In the genomic region with DNA sequence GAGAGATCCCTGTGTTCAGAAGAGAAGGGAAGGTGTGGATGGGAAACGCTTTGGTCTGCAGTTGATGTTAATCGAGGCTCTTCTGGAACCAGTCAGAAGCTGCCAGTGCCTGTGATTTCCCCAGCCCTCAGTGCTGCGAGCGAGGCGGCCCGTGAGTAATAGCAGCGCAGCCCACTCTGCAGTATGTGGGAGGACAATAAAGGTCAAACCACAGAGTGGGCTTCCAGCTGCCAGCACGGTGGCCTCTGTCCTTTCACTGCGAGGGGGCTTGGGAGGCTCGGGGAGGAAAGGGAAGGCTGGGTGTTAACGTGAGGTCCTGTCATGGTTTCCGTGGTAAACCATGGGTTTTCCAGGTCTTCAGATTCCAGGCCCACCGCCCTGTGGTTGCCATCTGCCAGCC, we compare ENCODE assay signal across 1 cellular context.
A peak's percentile ranks its signal among the peaks of the same experiment; 100 is the strongest.
TF ChIP-seq lines count a peak whose summit lies in the region.

No MANE protein-coding gene starts in this region.

TF ChIP-seq in GM12878, 131 proteins besides CTCF, POLR2A, EP300 and RAD21 (continued from another document and continues in another):
- TF ChIP-seq ZNF592 (IDR thresholded peaks at IDR 0.05) (no peak), CHD4 (IDR thresholded peaks at IDR 0.05) (no peak), HDAC6 (IDR thresholded peaks at IDR 0.05; ENCODE audit: unreplicated experiment) (no peak), ZNF24 (IDR thresholded peaks at IDR 0.05) (no peak), FOXK2 (IDR thresholded peaks at IDR 0.05) (no peak), POLR2AphosphoS2 (IDR thresholded peaks at IDR 0.05; ENCODE audit: low read depth, low read length) (no peak), BMI1 (IDR thresholded peaks at IDR 0.05; ENCODE audit: borderline replicate concordance) (no peak), IKZF1 (conservative IDR thresholded peaks at IDR 0.05) (peak; percentile 72; the same call in 1 of the 2 replicates), TCF3 (IDR thresholded peaks at IDR 0.05; ENCODE audit: borderline replicate concordance, insufficient read depth, low read depth, low read length) (no peak), ZNF384 (IDR thresholded peaks at IDR 0.05; ENCODE audit: borderline replicate concordance, low read depth, low read length) (no peak), KAT2A (conservative IDR thresholded peaks at IDR 0.05; ENCODE audit: control insufficient read depth, low read depth, low read length) (no peak), IKZF2 (IDR thresholded peaks at IDR 0.05) (peak; percentile 25 to 58; a peak in 3 of 4 replicates), EED (IDR thresholded peaks at IDR 0.05; ENCODE audit: low read depth) (peak; percentile 81), PML (IDR thresholded peaks at IDR 0.05; ENCODE audit: low read length) (no peak), SMARCA5 (IDR thresholded peaks at IDR 0.05) (no peak), JUNB (IDR thresholded peaks at IDR 0.05) (peak; percentile 15; the same call in 1 of the 2 replicates), STAT1 (conservative IDR thresholded peaks at IDR 0.05) (no peak), ZBED1 (IDR thresholded peaks at IDR 0.05; ENCODE audit: borderline replicate concordance) (no peak), NBN (IDR thresholded peaks at IDR 0.05) (no peak), GABPA (IDR thresholded peaks at IDR 0.05; ENCODE audit: low read depth) (no peak), STAT3 (IDR thresholded peaks at IDR 0.05; ENCODE audit: low read depth, low read length) (no peak), SMAD5 (IDR thresholded peaks at IDR 0.05; ENCODE audit: low read depth) (no peak), JUND (IDR thresholded peaks at IDR 0.05; ENCODE audit: low read depth, low read length) (no peak), FOS (IDR thresholded peaks at IDR 0.05; ENCODE audit: borderline replicate concordance, extremely low read depth, insufficient read length) (no peak), CHD1 (IDR thresholded peaks at IDR 0.05; ENCODE audit: low read depth, low read length) (no peak), PAX5 (IDR thresholded peaks at IDR 0.05; ENCODE audit: borderline replicate concordance, low read depth, low read length) (no peak), ATF7 (IDR thresholded peaks at IDR 0.05; ENCODE audit: low read depth) (no peak), EGR1 (IDR thresholded peaks at IDR 0.05; ENCODE audit: borderline replicate concordance in 1 of 2, low read depth in 2 of 2, low read length in 2 of 2) (peak in 1 of 2 experiments; percentile 35; a peak in 1 of 3 replicates), NFIC (IDR thresholded peaks at IDR 0.05; ENCODE audit: low read depth, low read length) (peak; percentile 35; the same call in 1 of the 2 replicates), SKIL (IDR thresholded peaks at IDR 0.05; ENCODE audit: low read depth, poor library complexity, severe bottlenecking) (no peak), TCF7 (IDR thresholded peaks at IDR 0.05; ENCODE audit: borderline replicate concordance) (no peak), TBL1XR1 (IDR thresholded peaks at IDR 0.05; ENCODE audit: low read depth, low read length) (no peak), SMAD1 (IDR thresholded peaks at IDR 0.05; ENCODE audit: low read depth, partially characterized antibody) (no peak), PRDM15 (CRISPR knock-in tag; IDR thresholded peaks at IDR 0.05) (no peak), ZZZ3 (IDR thresholded peaks at IDR 0.05; ENCODE audit: control insufficient read depth, insufficient read length, low read depth) (no peak), BACH1 (IDR thresholded peaks at IDR 0.05; ENCODE audit: borderline replicate concordance) (no peak), GATAD2B (conservative IDR thresholded peaks at IDR 0.05; ENCODE audit: low read depth) (0 out of 2 replicates have a peak, but pooled peaks have one; percentile 37), LARP7 (IDR thresholded peaks at IDR 0.05) (no peak), IRF5 (IDR thresholded peaks at IDR 0.05; ENCODE audit: borderline replicate concordance) (no peak), ZNF687 (IDR thresholded peaks at IDR 0.05) (no peak), FOXM1 (IDR thresholded peaks at IDR 0.05; ENCODE audit: low read depth, low read length) (peak; percentile 43; the same call in 1 of the 2 replicates)
- TF ChIP-seq, protein P1, sequence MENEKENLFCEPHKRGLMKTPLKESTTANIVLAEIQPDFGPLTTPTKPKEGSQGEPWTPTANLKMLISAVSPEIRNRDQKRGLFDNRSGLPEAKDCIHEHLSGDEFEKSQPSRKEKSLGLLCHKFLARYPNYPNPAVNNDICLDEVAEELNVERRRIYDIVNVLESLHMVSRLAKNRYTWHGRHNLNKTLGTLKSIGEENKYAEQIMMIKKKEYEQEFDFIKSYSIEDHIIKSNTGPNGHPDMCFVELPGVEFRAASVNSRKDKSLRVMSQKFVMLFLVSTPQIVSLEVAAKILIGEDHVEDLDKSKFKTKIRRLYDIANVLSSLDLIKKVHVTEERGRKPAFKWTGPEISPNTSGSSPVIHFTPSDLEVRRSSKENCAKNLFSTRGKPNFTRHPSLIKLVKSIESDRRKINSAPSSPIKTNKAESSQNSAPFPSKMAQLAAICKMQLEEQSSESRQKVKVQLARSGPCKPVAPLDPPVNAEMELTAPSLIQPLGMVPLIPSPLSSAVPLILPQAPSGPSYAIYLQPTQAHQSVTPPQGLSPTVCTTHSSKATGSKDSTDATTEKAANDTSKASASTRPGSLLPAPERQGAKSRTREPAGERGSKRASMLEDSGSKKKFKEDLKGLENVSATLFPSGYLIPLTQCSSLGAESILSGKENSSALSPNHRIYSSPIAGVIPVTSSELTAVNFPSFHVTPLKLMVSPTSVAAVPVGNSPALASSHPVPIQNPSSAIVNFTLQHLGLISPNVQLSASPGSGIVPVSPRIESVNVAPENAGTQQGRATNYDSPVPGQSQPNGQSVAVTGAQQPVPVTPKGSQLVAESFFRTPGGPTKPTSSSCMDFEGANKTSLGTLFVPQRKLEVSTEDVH (IDR thresholded peaks at IDR 0.05; ENCODE audit: low read depth, partially characterized antibody) = no peak
- TF ChIP-seq, protein P2, sequence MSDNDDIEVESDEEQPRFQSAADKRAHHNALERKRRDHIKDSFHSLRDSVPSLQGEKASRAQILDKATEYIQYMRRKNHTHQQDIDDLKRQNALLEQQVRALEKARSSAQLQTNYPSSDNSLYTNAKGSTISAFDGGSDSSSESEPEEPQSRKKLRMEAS (IDR thresholded peaks at IDR 0.05; ENCODE audit: low read depth, low read length) = no peak
